11 cellular contexts compared by ENCODE assay signal in the genomic region with DNA sequence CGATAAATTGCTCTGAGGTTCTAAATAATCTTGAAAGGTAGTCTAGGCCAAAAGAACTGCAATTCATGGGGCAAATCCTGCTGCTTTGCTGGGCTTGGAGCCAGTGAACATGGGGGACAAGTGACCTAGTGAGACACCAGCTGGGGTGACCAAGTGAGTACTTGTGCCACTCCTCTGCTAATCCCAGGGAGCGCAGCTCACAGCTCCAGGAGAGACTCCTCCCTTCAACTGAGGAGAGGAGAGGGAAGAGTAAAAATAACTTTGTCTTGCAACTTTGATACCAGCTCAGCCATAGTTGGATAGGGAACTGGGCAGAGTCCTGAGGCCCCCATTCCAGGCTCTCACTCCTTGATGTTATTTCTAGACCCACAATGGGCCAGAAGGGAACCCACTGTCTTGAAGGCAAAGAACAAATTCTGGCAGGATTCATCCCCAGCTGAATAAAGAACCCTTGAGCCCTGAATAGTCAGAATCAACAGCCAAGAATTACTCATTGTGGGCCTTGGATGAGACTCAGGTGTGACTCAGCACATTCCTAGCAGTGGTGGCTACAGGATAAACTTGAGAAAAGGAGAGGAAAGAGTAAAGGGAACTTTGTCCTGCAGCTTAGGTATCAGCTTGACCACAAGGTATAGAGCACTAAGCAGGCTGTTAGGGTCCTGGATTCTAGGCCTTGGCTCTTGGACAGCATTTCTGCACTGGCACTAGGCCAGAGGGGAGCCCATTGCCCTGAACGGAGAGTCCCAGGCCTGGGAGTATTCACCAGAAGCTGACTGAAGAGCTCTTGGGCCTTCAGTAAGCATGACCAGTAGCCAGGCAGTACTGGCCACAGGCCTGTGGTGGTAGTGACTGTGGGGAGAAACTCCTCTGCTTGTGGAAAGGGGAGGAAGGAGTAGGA.
DNase-seq lines count a peak whose midpoint lies in the region; ATAC-seq and TF ChIP-seq lines count a peak whose summit lies in the region.
"Had no signal": no experiment of that assay in that cellular context is flagged by ENCODE, and none has a peak within 500 bp of the region (broad histone marks: within the 10 kb centered on the region; RNA-seq: fewer than 3 reads in every experiment).

No MANE protein-coding gene starts in this region.

- H3K4me3 ChIP-seq in MG63 = no peak overlapping the region
- H3K4me3 ChIP-seq in cardiac fibroblast (replicated peaks in 1 of 2; ENCODE audit: low read depth in 2 of 2, low read length in 2 of 2) = no peak overlapping the region
- H3K4me3 ChIP-seq in spleen = no peak overlapping the region
- no peak overlapping the region for H3K4me3 ChIP-seq in transverse colon

- H3K4me1 ChIP-seq in spleen (no peaks in the 10 kb centered on the region), transverse colon (no peaks in the 10 kb centered on the region)

- DNase-seq in Caki2 (ENCODE audit: low read depth) = peak; percentile 78
- peak; percentile 90 for DNase-seq in MG63
- peak; percentile 70 to 93 for DNase-seq in cardiac fibroblast (ENCODE audit: low read depth in 2 of 2)
- peak; percentile 47 for DNase-seq in myocyte (ENCODE audit: low read depth)
- DNase-seq in spleen = no peak
- DNase-seq in ureter (ENCODE audit: low spot score) = no peak
- no peak for DNase-seq in transverse colon
- DNase-seq: activated CD4-positive, alpha-beta T cell treated with anti-CD3 and anti-CD28 coated beads, Interleukin-2, amount 10 ng/mL, durations not matched to agents 24 days and 14 days; activated naive CD8-positive, alpha-beta T cell treated with anti-CD3 and anti-CD28 coated beads, Interleukin-2, amount 10 ng/mL, durations not matched to agents 7 days and 5 days had no signal

- TF ChIP-seq POLR2A in spleen (IDR thresholded peaks at IDR 0.05) = no peak
- TF ChIP-seq POLR2A in transverse colon (IDR thresholded peaks at IDR 0.05) = no peak

- TF ChIP-seq EP300 in transverse colon (IDR thresholded peaks at IDR 0.05; ENCODE audit: low read depth) = no peak

- H3K9me3 ChIP-seq in MG63 (peaks cover 26% of the 10 kb centered on the region), spleen (peaks cover 0 to 38% (median 27%) of the 10 kb centered on the region in 8 donors), transverse colon (peaks cover 4 to 9% of the 10 kb centered on the region in 2 donors)

- H3K36me3 ChIP-seq in MG63 = peaks cover 4% of the 10 kb centered on the region; the same call in 1 of the 2 replicates
- no peaks in the 10 kb centered on the region for H3K36me3 ChIP-seq in spleen
- H3K36me3 ChIP-seq in transverse colon = no peaks in the 10 kb centered on the region

- no peaks in the 10 kb centered on the region for H3K27me3 ChIP-seq in MG63
- H3K27me3 ChIP-seq in spleen (replicated peaks in 1 of 7) = no peaks in the 10 kb centered on the region
- H3K27me3 ChIP-seq in transverse colon = no peaks in the 10 kb centered on the region

- 79 to 91% (median 84%) methylated on average over 3 of the region's 3 CpGs for WGBS in spleen, 5 donors
- WGBS in transverse colon (ENCODE audit: low coverage in 1 of 2), 2 donors = 92% methylated on average over 3 of the region's 3 CpGs; no CpG with 5 or more reads in 1 of the 2 donors

- no peak overlapping the region for H3K27ac ChIP-seq in spleen
- no peak overlapping the region for H3K27ac ChIP-seq in transverse colon

- in situ Hi-C loops in Caki2 (cut with HindIII; ENCODE audit: low pct_unique_long_range_greater_than_20kb, low sequenced_read_pairs) (no loop called here), transverse colon (cut with MboI; ENCODE audit: low pct_ligation_motif_present in 1 of 4, low pct_unique_long_range_greater_than_20kb in 1 of 4, low sequenced_read_pairs in 3 of 4) (no loop called here)

- intact Hi-C loops in spleen (cut with DNase I; ENCODE audit: low total_unique reads) (no loop called here), transverse colon (cut with DNase I; ENCODE audit: low total_unique reads) (no loop called here)

- ATAC-seq in GM21390 (IDR thresholded peaks at IDR 0.05; ENCODE audit: unreplicated experiment) = no peak
- ATAC-seq: left lobe of liver had no signal

- TF ChIP-seq CTCF in cardiac fibroblast (IDR thresholded peaks at IDR 0.05; ENCODE audit: low read depth, low read length) (no peak), spleen (IDR thresholded peaks at IDR 0.05 in 8 of 11, conservative IDR thresholded peaks at IDR 0.05 in 3 of 11) (no peak), transverse colon (IDR thresholded peaks at IDR 0.05) (no peak)

Comparison
In these comparisons a context has a peak if more than half of its experiments do, and no peak if none do; other contexts are left out.
1. DNase-seq: peak in Caki2 (single experiment), MG63 (single experiment), cardiac fibroblast (2 of 2) and myocyte (single experiment); none in spleen (single experiment), ureter (single experiment) and transverse colon (single experiment).